Comparison of ENCODE assay signal across 24 cellular contexts in genomic region chr9:20286969-20287368, GRCh38.
"Had no signal": no experiment of that assay in that cellular context is flagged by ENCODE, and none has a peak within 500 bp of the region (broad histone marks: within the 10 kb centered on the region; RNA-seq: fewer than 3 reads in every experiment).

No MANE protein-coding gene starts in this region.

- H3K79me2 ChIP-seq: parathyroid adenoma had no signal

- H3K27ac ChIP-seq: coronary artery, epithelial cell of prostate, gastrocnemius medialis, lower lobe of right lung, neural progenitor cell, parathyroid adenoma, prostate gland, right atrium auricular region, sigmoid colon, stomach, testis, tibial artery had no signal

- H3K36me3 ChIP-seq: gastrocnemius medialis, lower lobe of right lung, neural progenitor cell, prostate gland, right atrium auricular region, sigmoid colon, stomach, tibial artery had no signal

- H3K4me3 Mint-ChIP-seq: effector memory CD8-positive, alpha-beta T cell; natural killer cell treated with Interleukin-12 subunit alpha and Interleukin-12 subunit beta and Interleukin-15 and Interleukin-18, amount 100 ng/mL, for 72 hours; neural progenitor cell; stimulated activated effector memory CD8-positive, alpha-beta T cell treated with anti-CD3 and anti-CD28 coated beads, Interleukin-12 subunit alpha, Interleukin-12 subunit beta, amount 100 ng/mL, for 72 hours; type B pancreatic cell had no signal

- H3K27ac Mint-ChIP-seq: effector memory CD8-positive, alpha-beta T cell; natural killer cell treated with Interleukin-12 subunit alpha and Interleukin-12 subunit beta and Interleukin-15 and Interleukin-18, amount 100 ng/mL, for 72 hours; neural progenitor cell; stimulated activated effector memory CD8-positive, alpha-beta T cell treated with anti-CD3 and anti-CD28 coated beads, Interleukin-12 subunit alpha, Interleukin-12 subunit beta, amount 100 ng/mL, for 72 hours; type B pancreatic cell had no signal

- H3K4me3 ChIP-seq: coronary artery, gastrocnemius medialis, lower lobe of right lung, neural progenitor cell, prostate gland, right atrium auricular region, sigmoid colon, stomach, testis, tibial artery had no signal

- H3K9me3 ChIP-seq: gastrocnemius medialis, lower lobe of right lung, prostate gland, sigmoid colon, stomach, testis, tibial artery had no signal

- H3K4me1 Mint-ChIP-seq: stimulated activated effector memory CD8-positive, alpha-beta T cell treated with anti-CD3 and anti-CD28 coated beads, Interleukin-12 subunit alpha, Interleukin-12 subunit beta, amount 100 ng/mL, for 72 hours had no signal

- H3K9ac ChIP-seq: neural progenitor cell, parathyroid adenoma had no signal

- H3K4me1 ChIP-seq: gastrocnemius medialis, lower lobe of right lung, parathyroid adenoma, prostate gland, stomach, testis, tibial artery had no signal

- H3K36me3 Mint-ChIP-seq: natural killer cell treated with Interleukin-12 subunit alpha and Interleukin-12 subunit beta and Interleukin-15 and Interleukin-18, amount 100 ng/mL, for 72 hours; neural progenitor cell; stimulated activated effector memory CD8-positive, alpha-beta T cell treated with anti-CD3 and anti-CD28 coated beads, Interleukin-12 subunit alpha, Interleukin-12 subunit beta, amount 100 ng/mL, for 72 hours; type B pancreatic cell had no signal

- ATAC-seq: effector memory CD8-positive, alpha-beta T cell; esophagus mucosa; gastrocnemius medialis; left ventricle myocardium superior; lower lobe of right lung; stimulated activated effector memory CD8-positive, alpha-beta T cell treated with anti-CD3 and anti-CD28 coated beads, Interleukin-12 subunit alpha, Interleukin-12 subunit beta, amount 100 ng/mL, for 72 hours had no signal

- H3K27me3 ChIP-seq: gastrocnemius medialis, neural progenitor cell, right atrium auricular region, sigmoid colon, stomach, testis, tibial artery had no signal

- H3K9me3 Mint-ChIP-seq: effector memory CD8-positive, alpha-beta T cell; natural killer cell treated with Interleukin-12 subunit alpha and Interleukin-12 subunit beta and Interleukin-15 and Interleukin-18, amount 100 ng/mL, for 72 hours; stimulated activated effector memory CD8-positive, alpha-beta T cell treated with anti-CD3 and anti-CD28 coated beads, Interleukin-12 subunit alpha, Interleukin-12 subunit beta, amount 100 ng/mL, for 72 hours had no signal

- H3K27me3 Mint-ChIP-seq: natural killer cell treated with Interleukin-12 subunit alpha and Interleukin-12 subunit beta and Interleukin-15 and Interleukin-18, amount 100 ng/mL, for 72 hours; type B pancreatic cell had no signal

- DNase-seq: dermis blood vessel endothelial cell; effector memory CD8-positive, alpha-beta T cell; foreskin fibroblast; gastrocnemius medialis; head of caudate nucleus; left ventricle myocardium superior; lower lobe of right lung; sigmoid colon; stimulated activated CD4-positive, alpha-beta T cell treated with anti-CD3 and anti-CD28 coated beads, Interleukin-2, amount 100 ng/mL, for 24 hours; stimulated activated CD4-positive, alpha-beta T cell treated with anti-CD3 and anti-CD28 coated beads, Interleukin-4, amount 100 ng/mL, for 24 hours; stimulated activated naive CD4-positive, alpha-beta T cell treated with Interleukin-2 at 50 U/mL for 16 hours; stomach; testis; tibial artery had no signal

- H3K4me2 ChIP-seq: neural progenitor cell had no signal
